Comparison of ENCODE assay signal across 18 cellular contexts in the genomic region with DNA sequence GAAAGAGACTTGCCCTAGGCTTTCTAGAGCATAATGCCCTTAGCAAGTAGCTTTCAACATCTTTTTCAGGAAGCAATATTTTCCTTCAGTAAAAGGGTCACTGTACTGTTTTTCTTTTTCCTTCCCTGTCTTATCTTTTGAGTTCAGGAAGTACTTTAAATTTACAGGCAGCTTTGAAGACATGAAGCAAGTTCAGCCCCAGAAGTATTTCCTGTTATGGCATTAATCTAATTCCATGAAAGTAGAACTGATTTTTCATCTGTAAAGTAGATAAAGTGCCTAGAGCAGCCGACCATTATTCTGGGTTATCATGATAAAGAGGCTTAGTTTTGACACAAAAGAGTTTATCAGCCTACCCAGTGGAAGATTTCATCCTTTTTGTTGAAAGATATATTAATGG.
DNase-seq lines count a peak whose midpoint lies in the region; ATAC-seq and TF ChIP-seq lines count a peak whose summit lies in the region.
"Had no signal": no experiment of that assay in that cellular context is flagged by ENCODE, and none has a peak within 500 bp of the region (broad histone marks: within the 10 kb centered on the region; RNA-seq: fewer than 3 reads in every experiment).

No MANE protein-coding gene starts in this region.

- H3K4me1 ChIP-seq in GM23338 (ENCODE audit: insufficient read depth) (peaks cover 17% of the 10 kb centered on the region), tibial nerve (no peaks in the 10 kb centered on the region)
- H3K4me1 ChIP-seq in naive thymus-derived CD4-positive, alpha-beta T cell (ENCODE audit: control insufficient read depth in 2 of 2, insufficient read depth in 2 of 2, low read length in 2 of 2) = peaks cover 0 to 8% of the 10 kb centered on the region in 2 donors

- intact Hi-C loops in naive thymus-derived CD4-positive, alpha-beta T cell (cut with micrococcal nuclease) = no loop called here

- 45% methylated on average over 1 of the region's 1 CpG for WGBS in tibial nerve, 2 donors

- H3K36me3 Mint-ChIP-seq in GM23338 (ENCODE audit: low read depth) = no peaks in the 10 kb centered on the region
- peaks cover 0 to 13% (median 9%) of the 10 kb centered on the region in 5 donors for H3K36me3 Mint-ChIP-seq in naive thymus-derived CD4-positive, alpha-beta T cell

- H3K36me3 ChIP-seq in GM23338 (ENCODE audit: insufficient read depth) = no peaks in the 10 kb centered on the region
- no peaks in the 10 kb centered on the region for H3K36me3 ChIP-seq in naive thymus-derived CD4-positive, alpha-beta T cell (ENCODE audit: control insufficient read depth in 2 of 3, insufficient read depth in 3 of 3, low read length in 3 of 3)
- no peaks in the 10 kb centered on the region for H3K36me3 ChIP-seq in tibial nerve
- H3K36me3 ChIP-seq: neutrophil had no signal

- H3F3A ChIP-seq in GM23338 (replicated peaks; ENCODE audit: low read depth) = no peaks in the 10 kb centered on the region

- H3K27me3 ChIP-seq in GM23338 (ENCODE audit: insufficient read depth) (no peaks in the 10 kb centered on the region), tibial nerve (no peaks in the 10 kb centered on the region)
- H3K27me3 ChIP-seq in naive thymus-derived CD4-positive, alpha-beta T cell (ENCODE audit: control insufficient read depth in 2 of 2, insufficient read depth in 2 of 2, low read length in 2 of 2) = no peaks in the 10 kb centered on the region
- H3K27me3 ChIP-seq: neutrophil had no signal

- no peaks in the 10 kb centered on the region for H3K9me2 ChIP-seq in GM23338 (ENCODE audit: insufficient read depth)

- H3K27me3 Mint-ChIP-seq in GM23338 (ENCODE audit: insufficient read depth, low read depth, poor library complexity) = no peaks in the 10 kb centered on the region
- no peaks in the 10 kb centered on the region for H3K27me3 Mint-ChIP-seq in naive thymus-derived CD4-positive, alpha-beta T cell
- H3K27me3 Mint-ChIP-seq: activated CD4-positive, alpha-beta T cell treated with anti-CD3 and anti-CD28 coated beads, Interleukin-2, amount 10 ng/mL, durations not matched to agents 7 days and 5 days; central memory CD8-positive, alpha-beta T cell; stimulated activated naive B cell treated with anti-CD40 and anti-IgM and Interleukin-4, amounts not matched to agents 10 μg/mL and 1 μg/mL and 100 μg/mL, for 72 hours had no signal

- H3K4me2 ChIP-seq in GM23338 = 0 out of 2 replicates have a peak overlapping the region, but pooled peaks have one; percentile 17

- no peak for TF ChIP-seq POLR2A in tibial nerve (IDR thresholded peaks at IDR 0.05)

- H4K20me1 ChIP-seq in GM23338 (replicated peaks; ENCODE audit: insufficient read depth) = no peaks in the 10 kb centered on the region

- H3K79me2 ChIP-seq in GM23338 (replicated peaks; ENCODE audit: insufficient read depth) = no peaks in the 10 kb centered on the region

- no peak overlapping the region for H2AFZ ChIP-seq in GM23338

- no peak overlapping the region for H3K4me3 Mint-ChIP-seq in GM23338
- H3K4me3 Mint-ChIP-seq in naive thymus-derived CD4-positive, alpha-beta T cell = peak overlapping the region in 5 of 10 donors; percentile 6 to 32 (median 21)
- H3K4me3 Mint-ChIP-seq: activated CD4-positive, alpha-beta T cell treated with anti-CD3 and anti-CD28 coated beads, Interleukin-2, amount 10 ng/mL, durations not matched to agents 7 days and 5 days; central memory CD8-positive, alpha-beta T cell; stimulated activated naive B cell treated with anti-CD40 and anti-IgM and Interleukin-4, amounts not matched to agents 10 μg/mL and 1 μg/mL and 100 μg/mL, for 72 hours had no signal

- peaks cover 20% of the 10 kb centered on the region for H3K4me1 Mint-ChIP-seq in GM23338
- H3K4me1 Mint-ChIP-seq in naive thymus-derived CD4-positive, alpha-beta T cell = peaks cover 4 to 32% (median 21%) of the 10 kb centered on the region in 7 donors
- H3K4me1 Mint-ChIP-seq: central memory CD8-positive, alpha-beta T cell had no signal

- H3K9me3 ChIP-seq in naive thymus-derived CD4-positive, alpha-beta T cell (ENCODE audit: control insufficient read depth in 2 of 3, low read length in 3 of 3) = no peaks in the 10 kb centered on the region
- no peaks in the 10 kb centered on the region for H3K9me3 ChIP-seq in tibial nerve
- H3K9me3 ChIP-seq: neutrophil had no signal

- no peak for TF ChIP-seq EP300 in tibial nerve (IDR thresholded peaks at IDR 0.05)

- CTCF ChIA-PET in naive thymus-derived CD4-positive, alpha-beta T cell (lab: Charles Lee) = no interaction called here

- peak overlapping the region; percentile 21; the same call in 1 of the 2 replicates for H3K27ac Mint-ChIP-seq in GM23338
- H3K27ac Mint-ChIP-seq in naive thymus-derived CD4-positive, alpha-beta T cell = peak overlapping the region in 7 of 9 donors; percentile 3 to 53 (median 40)
- H3K27ac Mint-ChIP-seq: activated CD4-positive, alpha-beta T cell treated with anti-CD3 and anti-CD28 coated beads, Interleukin-2, amount 10 ng/mL, durations not matched to agents 7 days and 5 days; stimulated activated naive B cell treated with anti-CD40 and anti-IgM and Interleukin-4, amounts not matched to agents 10 μg/mL and 1 μg/mL and 100 μg/mL, for 72 hours had no signal

- H3K9me3 Mint-ChIP-seq in GM23338 = no peaks in the 10 kb centered on the region; the same call in 2 of the 3 replicates
- H3K9me3 Mint-ChIP-seq in naive thymus-derived CD4-positive, alpha-beta T cell = no peaks in the 10 kb centered on the region
- H3K9me3 Mint-ChIP-seq: activated CD4-positive, alpha-beta T cell treated with anti-CD3 and anti-CD28 coated beads, Interleukin-2, amount 10 ng/mL, durations not matched to agents 7 days and 5 days; central memory CD8-positive, alpha-beta T cell; stimulated activated naive B cell treated with anti-CD40 and anti-IgM and Interleukin-4, amounts not matched to agents 10 μg/mL and 1 μg/mL and 100 μg/mL, for 72 hours had no signal

- H3K4me3 ChIP-seq in GM23338 (no peak overlapping the region), choroid plexus epithelial cell (ENCODE audit: low read depth, low read length) (no peak overlapping the region), tibial nerve (no peak overlapping the region)
- H3K4me3 ChIP-seq in naive thymus-derived CD4-positive, alpha-beta T cell (ENCODE audit: low read length) = no peak overlapping the region

- ATAC-seq in GM23338 (no peak), HG02938 (IDR thresholded peaks at IDR 0.05; ENCODE audit: unreplicated experiment) (no peak)
- no peak for ATAC-seq in naive thymus-derived CD4-positive, alpha-beta T cell
- ATAC-seq: stimulated activated naive B cell treated with anti-CD40 and anti-IgM and Interleukin-4, amounts not matched to agents 10 μg/mL and 1 μg/mL and 100 μg/mL, for 72 hours had no signal

- DNase-seq in GM23338 (ENCODE audit: low spot score) (no peak), NCI-H82 treated with DMSO at 0.1 percent for 48 hours (lab: John Stamatoyannopoulos, UW; ENCODE audit: unreplicated experiment) (peak; percentile 30), choroid plexus epithelial cell (ENCODE audit: low read depth) (peak; percentile 42), NCI-H2196 treated with DMSO at 0.1 percent for 48 hours (lab: John Stamatoyannopoulos, UW; ENCODE audit: unreplicated experiment) (no peak), tibial nerve (ENCODE audit: low spot score in 2 of 2) (no peak)
- peak in 1 of 9 donors; percentile 4 for DNase-seq in naive thymus-derived CD4-positive, alpha-beta T cell
- DNase-seq in effector CD4-positive, alpha-beta T cell = no peak
- DNase-seq: activated CD4-positive, alpha-beta T cell treated with anti-CD3 and anti-CD28 coated beads, Interleukin-2, amount 10 ng/mL, durations not matched to agents 7 days and 5 days; activated gamma-delta T cell treated with Interleukin-2 at 50 U/mL for 16 hours; effector memory CD4-positive, alpha-beta T cell; hippocampal formation; NCI-H2029 treated with DMSO at 0.1 percent for 48 hours; NCI-H526; SHP77 treated with DMSO at 0.1 percent for 48 hours; stimulated activated naive B cell treated with anti-CD40 and anti-IgM and Interleukin-4, amounts not matched to agents 10 μg/mL and 1 μg/mL and 100 μg/mL, for 72 hours had no signal

- H3K27ac ChIP-seq in GM23338 (ENCODE audit: low read depth) (no peak overlapping the region; the same call in 1 of the 2 replicates), tibial nerve (no peak overlapping the region)
- H3K27ac ChIP-seq in naive thymus-derived CD4-positive, alpha-beta T cell (ENCODE audit: low read depth, low read length) = no peak overlapping the region
- H3K27ac ChIP-seq: neutrophil had no signal

- POLR2A ChIA-PET in naive thymus-derived CD4-positive, alpha-beta T cell (lab: Charles Lee) = no interaction called here

- TF ChIP-seq CTCF in GM23338 (conservative IDR thresholded peaks at IDR 0.05; ENCODE audit: low read depth in 2 of 2) = no peak
- no peak for TF ChIP-seq CTCF in choroid plexus epithelial cell (conservative IDR thresholded peaks at IDR 0.05; ENCODE audit: low read depth, low read length)
- no peak for TF ChIP-seq CTCF in tibial nerve (IDR thresholded peaks at IDR 0.05)

TF ChIP-seq in GM23338, 12 proteins besides CTCF, POLR2A, EP300 and RAD21:
- TF ChIP-seq NANOG (IDR thresholded peaks at IDR 0.05; ENCODE audit: borderline replicate concordance) = no peak
- TF ChIP-seq, protein P1, sequence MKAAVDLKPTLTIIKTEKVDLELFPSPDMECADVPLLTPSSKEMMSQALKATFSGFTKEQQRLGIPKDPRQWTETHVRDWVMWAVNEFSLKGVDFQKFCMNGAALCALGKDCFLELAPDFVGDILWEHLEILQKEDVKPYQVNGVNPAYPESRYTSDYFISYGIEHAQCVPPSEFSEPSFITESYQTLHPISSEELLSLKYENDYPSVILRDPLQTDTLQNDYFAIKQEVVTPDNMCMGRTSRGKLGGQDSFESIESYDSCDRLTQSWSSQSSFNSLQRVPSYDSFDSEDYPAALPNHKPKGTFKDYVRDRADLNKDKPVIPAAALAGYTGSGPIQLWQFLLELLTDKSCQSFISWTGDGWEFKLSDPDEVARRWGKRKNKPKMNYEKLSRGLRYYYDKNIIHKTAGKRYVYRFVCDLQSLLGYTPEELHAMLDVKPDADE (IDR thresholded peaks at IDR 0.05) = no peak

Comparison
In these comparisons a context has a peak if more than half of its experiments do, and no peak if none do; other contexts are left out.
1. DNase-seq: peak in NCI-H82 treated with DMSO at 0.1 percent for 48 hours (single experiment) and choroid plexus epithelial cell (single experiment); none in GM23338 (single experiment), effector CD4-positive, alpha-beta T cell (single experiment), NCI-H2196 treated with DMSO at 0.1 percent for 48 hours (single experiment) and tibial nerve (0 of 2).